ENCODE assay signal across 22 cellular contexts in the genomic region with DNA sequence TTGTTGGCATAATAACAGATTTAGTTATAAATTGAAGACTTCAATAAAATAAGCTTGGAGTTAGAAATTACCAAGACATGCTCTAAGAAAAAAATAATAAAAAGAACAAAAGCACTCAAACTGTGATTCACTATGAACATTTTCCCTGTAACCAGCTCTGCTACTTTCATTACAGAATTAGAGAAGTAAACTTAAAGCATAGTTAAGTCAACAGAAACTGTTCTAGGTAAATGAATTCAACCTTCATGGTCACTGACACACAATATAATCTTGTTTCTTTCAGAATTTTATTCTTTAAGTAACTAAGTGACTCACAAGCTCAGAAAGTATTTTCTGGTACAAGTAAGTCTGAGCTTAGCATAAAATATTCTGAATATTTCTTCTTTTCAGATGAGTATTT.
DNase-seq lines count a peak whose midpoint lies in the region; ATAC-seq, FAIRE-seq and TF ChIP-seq lines count a peak whose summit lies in the region.
"Had no signal": no experiment of that assay in that cellular context is flagged by ENCODE, and none has a peak within 500 bp of the region (broad histone marks: within the 10 kb centered on the region; RNA-seq: fewer than 3 reads in every experiment).

No MANE protein-coding gene starts in this region.

- H3K27ac Mint-ChIP-seq in Calu3 (ENCODE audit: unreplicated experiment) = no peak overlapping the region
- H3K27ac Mint-ChIP-seq: CD8-positive, alpha-beta T cell; GM23338 had no signal

- H3K4me1 ChIP-seq in adipocyte (ENCODE audit: control insufficient read depth, insufficient read depth, low read length) (no peaks in the 10 kb centered on the region), pancreas (peaks cover 8 to 19% (median 18%) of the 10 kb centered on the region in 3 donors)

- H3K27me3 Mint-ChIP-seq in Calu3 (ENCODE audit: unreplicated experiment) = no peaks in the 10 kb centered on the region

- peak; percentile 86 for FAIRE-seq in pancreas (lab: Jason Lieb, UNC)

- TF ChIP-seq CTCF in pancreas (IDR thresholded peaks at IDR 0.05) (no peak), Calu3 (IDR thresholded peaks at IDR 0.05; ENCODE audit: unreplicated experiment) (no peak)

- no TSS peak for BruUV-seq in Calu3 (replicated peaks; lab: Mats Ljungman, UMichigan)

- H3K36me3 ChIP-seq in adipocyte (ENCODE audit: control insufficient read depth, insufficient read depth, low read length, severe bottlenecking) (no peaks in the 10 kb centered on the region), pancreas (no peaks in the 10 kb centered on the region)
- H3K36me3 ChIP-seq: HAP-1 had no signal

- intact Hi-C loops in pancreas (cut with DNase I) (no loop called here), Calu3 (cut with micrococcal nuclease; ENCODE audit: unreplicated experiment) (loop anchor here (10.0 kb wide), 2 partner anchors 90 to 120 kb away; no protein-coding TSS in a partner anchor)

- H3K9ac ChIP-seq in adipocyte (ENCODE audit: low read length) = no peak overlapping the region
- H3K9ac ChIP-seq: SK-N-SH had no signal

- H3K4me1 Mint-ChIP-seq in Calu3 (ENCODE audit: low read depth, unreplicated experiment) = peaks cover 26% of the 10 kb centered on the region

- H3K27me3 ChIP-seq in adipocyte (replicated peaks; ENCODE audit: control insufficient read depth, insufficient read depth, low read length) = no peaks in the 10 kb centered on the region
- H3K27me3 ChIP-seq in pancreas = no peaks in the 10 kb centered on the region

- CTCF ChIA-PET in Calu3 (lab: Charles Lee) = no interaction called here

- H3K9me3 Mint-ChIP-seq in Calu3 (ENCODE audit: low read depth, unreplicated experiment) = no peaks in the 10 kb centered on the region
- H3K9me3 Mint-ChIP-seq: CD8-positive, alpha-beta T cell; GM23338 had no signal

- peaks cover 11% of the 10 kb centered on the region for H3K36me3 Mint-ChIP-seq in Calu3 (ENCODE audit: insufficient read depth, unreplicated experiment)
- H3K36me3 Mint-ChIP-seq: CD8-positive, alpha-beta T cell had no signal

- H3K9me3 ChIP-seq in adipocyte (ENCODE audit: control insufficient read depth, low read length) = no peaks in the 10 kb centered on the region
- H3K9me3 ChIP-seq in pancreas = no peaks in the 10 kb centered on the region
- H3K9me3 ChIP-seq: HAP-1, SK-N-SH had no signal

- H3K4me3 Mint-ChIP-seq in Calu3 (ENCODE audit: low read depth, unreplicated experiment) = no peak overlapping the region
- H3K4me3 Mint-ChIP-seq: CD8-positive, alpha-beta T cell; GM23338 had no signal

- DNase-seq in HT-29 (ENCODE audit: low spot score) = peak; percentile 70
- peak; percentile 32 for DNase-seq in adipocyte (ENCODE audit: low read depth)
- DNase-seq in pancreas = no peak
- no peak for DNase-seq in stimulated activated CD4-positive, alpha-beta T cell treated with anti-CD3 and anti-CD28 coated beads, Interleukin-4, amount 100 ng/mL, for 24 hours
- no peak for DNase-seq in D341Med (ENCODE audit: low spot score)
- no peak for DNase-seq in Calu3
- DNase-seq: C1 segment of cervical spinal cord; CD8-positive, alpha-beta T cell; KBM-7; MM.1S; NCI-H1092; NCI-H1436; NCI-H187 treated with DMSO at 0.1 percent for 48 hours; NCI-H2107; NCI-H446 treated with DMSO at 0.1 percent for 48 hours; OCI-M1; SHP77; SK-N-SH had no signal

- peak overlapping the region in 2 of 4 donors; percentile 63 to 65 for H3K27ac ChIP-seq in pancreas
- H3K27ac ChIP-seq: HL-60 had no signal

- H3K4me3 ChIP-seq in adipocyte (ENCODE audit: low read length) (no peak overlapping the region), pancreas (no peak overlapping the region)
- H3K4me3 ChIP-seq: GM23338, HAP-1 had no signal

- ATAC-seq in esophagus mucosa = peak; percentile 91
- peak; percentile 57 to 80 (median 68) for ATAC-seq in pancreas
- ATAC-seq: CD8-positive, alpha-beta T cell; GM23338 had no signal

Comparison
In these comparisons a context has a peak if more than half of its experiments do, and no peak if none do; other contexts are left out.
1. DNase-seq: peak in HT-29 (single experiment) and adipocyte (single experiment); none in pancreas (0 of 6), stimulated activated CD4-positive, alpha-beta T cell treated with anti-CD3 and anti-CD28 coated beads, Interleukin-4, amount 100 ng/mL, for 24 hours (single experiment), D341Med (single experiment) and Calu3 (single experiment).